In the genomic region with DNA sequence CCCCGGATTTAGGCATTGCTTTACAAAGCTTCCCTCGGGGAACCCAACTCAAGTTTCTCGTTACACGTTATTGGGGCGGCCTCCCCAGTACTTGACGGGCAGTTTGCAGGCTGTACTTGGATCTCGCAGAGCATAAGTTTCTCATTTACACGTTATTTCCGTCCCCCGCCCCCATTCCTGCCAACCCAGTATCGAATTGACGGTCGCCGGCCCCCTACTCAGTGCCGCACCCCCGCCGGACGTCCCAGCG, we compare ENCODE assay signal across 9 cellular contexts. TPM values are rescaled to one million over a fixed set of nuclear protein-coding genes. Genes with fewer than 3 reads are reported as not detected.
A peak's percentile ranks its signal among the peaks of the same experiment; 100 is the strongest.
DNase-seq lines count a peak whose midpoint lies in the region; ATAC-seq and TF ChIP-seq lines count a peak whose summit lies in the region.
"Had no signal": no experiment of that assay in that cellular context is flagged by ENCODE, and none has a peak within 500 bp of the region (broad histone marks: within the 10 kb centered on the region; RNA-seq: fewer than 3 reads in every experiment).

No MANE protein-coding gene starts in this region.

- H3K27me3 ChIP-seq in MG63, result no peaks in the 10 kb centered on the region

- intact Hi-C loops in CD14-positive monocyte (cut with micrococcal nuclease), result no loop called here
- intact Hi-C loops in dendritic cell treated with granulocyte-macrophage colony-stimulating factor and Interleukin-4, amounts not matched to agents 40 ng/mL and 50 ng/mL, for 4 days (cut with micrococcal nuclease), result no loop called here

- H3K36me3 Mint-ChIP-seq in CD14-positive monocyte (peaks cover 26 to 32% of the 10 kb centered on the region in 2 donors), nephron progenitor cell (ENCODE audit: low read depth) (peaks cover 30% of the 10 kb centered on the region)
- H3K36me3 Mint-ChIP-seq in dendritic cell treated with granulocyte-macrophage colony-stimulating factor and Interleukin-4, amounts not matched to agents 40 ng/mL and 50 ng/mL, for 4 days (ENCODE audit: low read depth), result peaks cover 48% of the 10 kb centered on the region

- TF ChIP-seq CTCF in CD14-positive monocyte (IDR thresholded peaks at IDR 0.05) (no peak), nephron progenitor cell (IDR thresholded peaks at IDR 0.05) (no peak)

- peaks cover 30% of the 10 kb centered on the region for H3K36me3 ChIP-seq in MG63

- no peak for DNase-seq in CD14-positive monocyte (ENCODE audit: low spot score)
- no peak for DNase-seq in MG63
- no peak for DNase-seq in nephron progenitor cell
- DNase-seq in cerebellar nuclear complex (lab: John Stamatoyannopoulos, UW), result no peak
- no peak for DNase-seq in GOT3 (lab: John Stamatoyannopoulos, UW)

- H3K27ac Mint-ChIP-seq in CD14-positive monocyte, result peak overlapping the region; percentile 96 to 99 (median 98)
- H3K27ac Mint-ChIP-seq in dendritic cell treated with granulocyte-macrophage colony-stimulating factor and Interleukin-4, amounts not matched to agents 40 ng/mL and 50 ng/mL, for 4 days, result peak overlapping the region; percentile 97
- peak overlapping the region; percentile 72 for H3K27ac Mint-ChIP-seq in nephron progenitor cell

- ATAC-seq in HG03139 (IDR thresholded peaks at IDR 0.05; ENCODE audit: unreplicated experiment) (no peak), HG03159 (IDR thresholded peaks at IDR 0.05; ENCODE audit: unreplicated experiment) (no peak)

- H3K4me1 Mint-ChIP-seq in CD14-positive monocyte (peaks cover 62% of the 10 kb centered on the region), nephron progenitor cell (peaks cover 57% of the 10 kb centered on the region)
- H3K4me1 Mint-ChIP-seq in dendritic cell treated with granulocyte-macrophage colony-stimulating factor and Interleukin-4, amounts not matched to agents 40 ng/mL and 50 ng/mL, for 4 days (ENCODE audit: low read depth), result peaks cover 69% of the 10 kb centered on the region

- H3K4me3 Mint-ChIP-seq in CD14-positive monocyte (peak overlapping the region; percentile 93 to 94), nephron progenitor cell (peak overlapping the region; percentile 97)
- peak overlapping the region; percentile 97 for H3K4me3 Mint-ChIP-seq in dendritic cell treated with granulocyte-macrophage colony-stimulating factor and Interleukin-4, amounts not matched to agents 40 ng/mL and 50 ng/mL, for 4 days

- H3K9me3 Mint-ChIP-seq in CD14-positive monocyte (peaks cover 0 to 2% (median 0%) of the 10 kb centered on the region in 7 donors), nephron progenitor cell (no peaks in the 10 kb centered on the region)
- no peaks in the 10 kb centered on the region for H3K9me3 Mint-ChIP-seq in dendritic cell treated with granulocyte-macrophage colony-stimulating factor and Interleukin-4, amounts not matched to agents 40 ng/mL and 50 ng/mL, for 4 days

- peak overlapping the region; percentile 88 for H3K4me3 ChIP-seq in MG63

- H3K27me3 Mint-ChIP-seq in CD14-positive monocyte (ENCODE audit: low read depth in 3 of 3) (no peaks in the 10 kb centered on the region), nephron progenitor cell (ENCODE audit: low read depth, poor library complexity) (peaks cover 2% of the 10 kb centered on the region)
- no peaks in the 10 kb centered on the region for H3K27me3 Mint-ChIP-seq in dendritic cell treated with granulocyte-macrophage colony-stimulating factor and Interleukin-4, amounts not matched to agents 40 ng/mL and 50 ng/mL, for 4 days

- no peaks in the 10 kb centered on the region for H3K9me3 ChIP-seq in MG63

RNA-seq across cellular contexts. Expression of gene SMG9, which starts 0.5 kb away (rescaled TPM):
- polyA plus RNA-seq in CD14-positive monocyte, result 1 to 10 TPM; 1.3 to 2.4 TPM
- 40.8 and 58.6 TPM in 2 replicates for total RNA-seq in MG63 (2014; rRNA removed; shearing (Covaris generic); ENCODE audit: low replicate concordance)

RNA-seq across cellular contexts. Expression of gene KCNN4, which starts 26.5 kb away (rescaled TPM):
- 10 to 100 TPM; 12.9 to 17.1 TPM for polyA plus RNA-seq in CD14-positive monocyte
- 5.0 and 6.1 TPM in 2 replicates for total RNA-seq in MG63 (2014; rRNA removed; shearing (Covaris generic); ENCODE audit: low replicate concordance)
- total RNA-seq: frontal cortex had no signal

RNA-seq across cellular contexts. Expression of gene IRGC, which starts 38.4 kb away (rescaled TPM):
- polyA plus RNA-seq in CD14-positive monocyte, result not detected
- not detected in 2 replicates for total RNA-seq in MG63 (2014; rRNA removed; shearing (Covaris generic); ENCODE audit: low replicate concordance)
- total RNA-seq: frontal cortex had no signal

RNA-seq across cellular contexts. Expression of gene LYPD5, which starts 48.0 kb away (rescaled TPM):
- under 1 TPM; 0.24 to 0.39 TPM for polyA plus RNA-seq in CD14-positive monocyte
- not detected in 2 replicates for total RNA-seq in MG63 (2014; rRNA removed; shearing (Covaris generic); ENCODE audit: low replicate concordance)
